10 cellular contexts compared by ENCODE assay signal in genomic region chr3:138694287-138695007, GRCh38.
DNase-seq lines count a peak whose midpoint lies in the region; ATAC-seq and TF ChIP-seq lines count a peak whose summit lies in the region.
"Had no signal": no experiment of that assay in that cellular context is flagged by ENCODE, and none has a peak within 500 bp of the region (broad histone marks: within the 10 kb centered on the region; RNA-seq: fewer than 3 reads in every experiment).

No MANE protein-coding gene starts in this region.

- no peak overlapping the region for H2AFZ ChIP-seq in smooth muscle cell (ENCODE audit: low read depth)

- no peaks in the 10 kb centered on the region for H3K79me2 ChIP-seq in smooth muscle cell (ENCODE audit: low read depth)

- H3K4me2 ChIP-seq in smooth muscle cell: peak overlapping the region; percentile 0

- no peaks in the 10 kb centered on the region for H3K27me3 ChIP-seq in SJSA1 (replicated peaks)
- no peaks in the 10 kb centered on the region for H3K27me3 ChIP-seq in smooth muscle cell (ENCODE audit: low read depth)
- H3K27me3 ChIP-seq in Peyer's patch: no peaks in the 10 kb centered on the region

- WGBS in smooth muscle cell (ENCODE audit: low lambda C conversion rate): 58% methylated on average over 8 of the region's 8 CpGs

- H3F3A ChIP-seq in smooth muscle cell (ENCODE audit: low read depth): no peaks in the 10 kb centered on the region

- H3K36me3 ChIP-seq in SJSA1 (peaks cover 5% of the 10 kb centered on the region; the same call in 1 of the 2 replicates), smooth muscle cell (ENCODE audit: low read depth) (no peaks in the 10 kb centered on the region), Peyer's patch (peaks cover 0 to 24% (median 0%) of the 10 kb centered on the region in 3 donors)

- TF ChIP-seq CTCF in smooth muscle cell (IDR thresholded peaks at IDR 0.05; ENCODE audit: borderline replicate concordance, insufficient read depth, poor library complexity, severe bottlenecking) (no peak), Peyer's patch (IDR thresholded peaks at IDR 0.05) (no peak)

- H3K27ac ChIP-seq in SJSA1: peak overlapping the region; percentile 59
- H3K27ac ChIP-seq in smooth muscle cell (ENCODE audit: low read depth): peak overlapping the region; percentile 28
- H3K27ac ChIP-seq in Peyer's patch: no peak overlapping the region

- no peak overlapping the region for H3K9ac ChIP-seq in smooth muscle cell (ENCODE audit: low read depth)

- TF ChIP-seq POLR2A in Peyer's patch (IDR thresholded peaks at IDR 0.05): no peak

- H3K4me1 ChIP-seq in SJSA1 (replicated peaks) (peaks cover 13% of the 10 kb centered on the region), smooth muscle cell (ENCODE audit: low read depth) (no peaks in the 10 kb centered on the region), Peyer's patch (no peaks in the 10 kb centered on the region)

- no peaks in the 10 kb centered on the region for H4K20me1 ChIP-seq in smooth muscle cell (ENCODE audit: low read depth)

- no peak for ATAC-seq in HG02798 (IDR thresholded peaks at IDR 0.05; ENCODE audit: poor library complexity, unreplicated experiment)
- ATAC-seq: activated T-cell treated with anti-CD3 and anti-CD28 coated beads, Interleukin-2, amount 50 U/mL, for 72 hours had no signal

- no peak overlapping the region for H3K4me3 ChIP-seq in SJSA1
- no peak overlapping the region for H3K4me3 ChIP-seq in smooth muscle cell
- H3K4me3 ChIP-seq in Peyer's patch: no peak overlapping the region

- DNase-seq in H4 (ENCODE audit: low spot score) (peak; percentile 89), SJSA1 (ENCODE audit: low read depth in 1 of 2, low spot score in 2 of 2) (peak; percentile 61 to 85), fibroblast of the conjunctiva (ENCODE audit: low read depth) (peak; percentile 84), smooth muscle cell (lab: John Stamatoyannopoulos, UW; ENCODE audit: unreplicated experiment) (no peak), Peyer's patch (no peak), ureter (ENCODE audit: low spot score) (no peak), NCI-H2107 (lab: John Stamatoyannopoulos, UW) (no peak)
- DNase-seq: activated T-cell treated with anti-CD3 and anti-CD28 coated beads, Interleukin-2, amount 50 U/mL, for 72 hours; NCI-H1694 treated with DMSO at 0.1 percent for 48 hours had no signal

- H3K9me3 ChIP-seq in SJSA1 (replicated peaks) (no peaks in the 10 kb centered on the region), smooth muscle cell (replicated peaks; ENCODE audit: low read depth) (no peaks in the 10 kb centered on the region), Peyer's patch (no peaks in the 10 kb centered on the region)

Comparison
In these comparisons a context has a peak if more than half of its experiments do, and no peak if none do; other contexts are left out.
1. DNase-seq: peak in H4 (single experiment), SJSA1 (2 of 2) and fibroblast of the conjunctiva (single experiment); none in smooth muscle cell (single experiment), Peyer's patch (0 of 3), ureter (single experiment) and NCI-H2107 (single experiment).
2. H3K27ac ChIP-seq: peak in SJSA1 (single experiment) and smooth muscle cell (single experiment); none in Peyer's patch (0 of 4).